ENCODE assay signal across 22 cellular contexts in the genomic region with DNA sequence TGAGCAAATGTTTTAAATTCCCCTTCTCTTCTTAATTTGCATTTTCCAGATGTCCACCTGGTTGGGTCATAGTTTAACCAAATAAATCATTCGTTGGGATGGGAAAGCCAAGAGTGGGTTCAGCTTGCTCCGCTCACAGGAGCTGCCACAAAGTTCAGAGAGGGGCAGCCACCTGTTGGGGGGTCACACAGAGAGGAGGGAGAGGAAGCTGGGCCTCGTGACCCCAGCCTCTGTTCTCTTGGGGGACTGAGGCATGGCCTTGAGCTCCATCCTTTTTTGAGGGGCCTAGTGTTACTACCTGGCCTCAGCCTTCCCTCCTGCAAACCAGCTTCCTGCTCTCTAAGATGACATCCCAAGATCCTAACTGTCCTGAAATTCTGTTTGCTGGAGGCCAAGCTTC. TPM values are rescaled to one million over a fixed set of nuclear protein-coding genes. Genes with fewer than 3 reads are reported as not detected.
"Had no signal": no experiment of that assay in that cellular context is flagged by ENCODE, and none has a peak within 500 bp of the region (broad histone marks: within the 10 kb centered on the region; RNA-seq: fewer than 3 reads in every experiment).

No MANE protein-coding gene starts in this region.

- H3K27ac Mint-ChIP-seq: dendritic cell treated with granulocyte-macrophage colony-stimulating factor and Interleukin-4, amounts not matched to agents 40 ng/mL and 50 ng/mL, for 4 days; effector memory CD8-positive, alpha-beta T cell; naive thymus-derived CD4-positive, alpha-beta T cell; nephron progenitor cell; stimulated activated naive B cell treated with anti-CD40 and anti-IgM and Interleukin-4, amounts not matched to agents 10 μg/mL and 1 μg/mL and 100 μg/mL, for 72 hours; stimulated activated naive CD8-positive, alpha-beta T cell treated with anti-CD3 and anti-CD28 coated beads, Interleukin-15, amount 100 ng/mL, for 72 hours had no signal

- DNase-seq: effector memory CD8-positive, alpha-beta T cell; gastrocnemius medialis; heart right ventricle; hypothalamus; kidney glomerular epithelial cell; mammary epithelial cell; naive thymus-derived CD4-positive, alpha-beta T cell; nephron progenitor cell; psoas muscle; sigmoid colon; stimulated activated CD4-positive, alpha-beta T cell treated with anti-CD3 and anti-CD28 coated beads, Interleukin-2, amount 100 ng/mL, for 24 hours; stimulated activated CD4-positive, alpha-beta T cell treated with anti-CD3 and anti-CD28 coated beads, Interleukin-4, amount 100 ng/mL, for 4 hours; stimulated activated naive B cell treated with anti-CD40 and anti-IgM and Interleukin-4, amounts not matched to agents 10 μg/mL and 1 μg/mL and 100 μg/mL, for 72 hours; stimulated activated naive CD8-positive, alpha-beta T cell treated with anti-CD3 and anti-CD28 coated beads, Interleukin-15, amount 100 ng/mL, for 72 hours; transverse colon had no signal

- H3K27me3 ChIP-seq: gastrocnemius medialis, heart right ventricle, transverse colon had no signal

- H3K9me3 ChIP-seq: esophagus muscularis mucosa, gastrocnemius medialis, heart right ventricle, psoas muscle, sigmoid colon, thoracic aorta, transverse colon had no signal

- ATAC-seq: effector memory CD8-positive, alpha-beta T cell; gastrocnemius medialis; heart right ventricle; naive thymus-derived CD4-positive, alpha-beta T cell; psoas muscle; stimulated activated naive B cell treated with anti-CD40 and anti-IgM and Interleukin-4, amounts not matched to agents 10 μg/mL and 1 μg/mL and 100 μg/mL, for 72 hours; stimulated activated naive CD8-positive, alpha-beta T cell treated with anti-CD3 and anti-CD28 coated beads, Interleukin-15, amount 100 ng/mL, for 72 hours had no signal

- FAIRE-seq: islet of Langerhans had no signal

- H3K9me3 Mint-ChIP-seq: dendritic cell treated with granulocyte-macrophage colony-stimulating factor and Interleukin-4, amounts not matched to agents 40 ng/mL and 50 ng/mL, for 4 days; effector memory CD8-positive, alpha-beta T cell; nephron progenitor cell; stimulated activated naive B cell treated with anti-CD40 and anti-IgM and Interleukin-4, amounts not matched to agents 10 μg/mL and 1 μg/mL and 100 μg/mL, for 72 hours; stimulated activated naive CD8-positive, alpha-beta T cell treated with anti-CD3 and anti-CD28 coated beads, Interleukin-15, amount 100 ng/mL, for 72 hours had no signal

- H3K4me3 Mint-ChIP-seq: dendritic cell treated with granulocyte-macrophage colony-stimulating factor and Interleukin-4, amounts not matched to agents 40 ng/mL and 50 ng/mL, for 4 days; effector memory CD8-positive, alpha-beta T cell; naive thymus-derived CD4-positive, alpha-beta T cell; nephron progenitor cell; stimulated activated naive CD8-positive, alpha-beta T cell treated with anti-CD3 and anti-CD28 coated beads, Interleukin-15, amount 100 ng/mL, for 72 hours had no signal

- H3K36me3 ChIP-seq: esophagus muscularis mucosa, gastrocnemius medialis, heart right ventricle, sigmoid colon, thoracic aorta, transverse colon had no signal

- H3K27ac ChIP-seq: epithelial cell of prostate, esophagus muscularis mucosa, gastrocnemius medialis, heart right ventricle, psoas muscle, sigmoid colon, skin epidermis, thoracic aorta, transverse colon had no signal

- H3K4me3 ChIP-seq: esophagus muscularis mucosa, gastrocnemius medialis, heart right ventricle, psoas muscle, sigmoid colon, skin epidermis, thoracic aorta, transverse colon had no signal

RNA-seq across cellular contexts. Expression of gene MEF2B, which starts 2.5 kb away (rescaled TPM):
- total RNA-seq: esophagus muscularis mucosa, fibroblast of villous mesenchyme, sigmoid colon had no signal
